In genomic region chr3:17741621-17742091, GRCh38 we compare ENCODE assay signal across 8 cellular contexts. TPM values are rescaled to one million over a fixed set of nuclear protein-coding genes. Genes with fewer than 3 reads are reported as not detected.
DNase-seq lines count a peak whose midpoint lies in the region; ATAC-seq and TF ChIP-seq lines count a peak whose summit lies in the region.

No MANE protein-coding gene starts in this region.

- no peaks in the 10 kb centered on the region for H3K9me3 ChIP-seq in AG04450 (ENCODE audit: control insufficient read depth, insufficient read depth, low read length)

- H3K4me3 Mint-ChIP-seq in HFFc6: peak overlapping the region; percentile 96

- peaks cover 9% of the 10 kb centered on the region for H3K36me3 Mint-ChIP-seq in HFFc6 (ENCODE audit: low read depth)

- H3K27me3 ChIP-seq in AG04450 (ENCODE audit: control insufficient read depth, insufficient read depth, low read length): no peaks in the 10 kb centered on the region

- no peaks in the 10 kb centered on the region; the same call in 1 of the 2 replicates for H3K27me3 Mint-ChIP-seq in HFFc6 (ENCODE audit: insufficient read depth)

- peak overlapping the region; percentile 98 for H3K27ac Mint-ChIP-seq in HFFc6

- H3K27ac ChIP-seq in AG04450 (ENCODE audit: low read depth, low read length) (peak overlapping the region; percentile 91), skin epidermis (peak overlapping the region; percentile 88 to 100 (median 97))

- no peak for ATAC-seq in GM19395 (IDR thresholded peaks at IDR 0.05; ENCODE audit: unreplicated experiment)

- H3K4me3 ChIP-seq in AG04450 (ENCODE audit: low read depth, low read length) (peak overlapping the region; percentile 78), WI38 (ENCODE audit: low read depth, low read length) (peak overlapping the region; percentile 66), skin epidermis (peak overlapping the region; percentile 70 to 88 (median 81))

- TF ChIP-seq CTCF in AG04450 (IDR thresholded peaks at IDR 0.05; ENCODE audit: low read depth, low read length): no peak
- TF ChIP-seq CTCF in HFFc6 (IDR thresholded peaks at IDR 0.05): no peak
- no peak for TF ChIP-seq CTCF in WI38 (IDR thresholded peaks at IDR 0.05; ENCODE audit: low read depth, low read length)

- no peak for DNase-seq in AG04450 (ENCODE audit: low read depth, low spot score)
- no peak for DNase-seq in HFFc6
- DNase-seq in hepatic stellate cell (ENCODE audit: low spot score): peak; percentile 13
- no peak for DNase-seq in stimulated activated CD4-positive, alpha-beta T cell treated with anti-CD3 and anti-CD28 coated beads, Interleukin-4, amount 100 ng/mL, for 4 hours
- no peak for DNase-seq in iPS-NIHi7 (ENCODE audit: extremely low spot score)

- H3K4me1 Mint-ChIP-seq in HFFc6 (ENCODE audit: low read depth): peaks cover 48% of the 10 kb centered on the region

- CTCF ChIA-PET in AG04450 (lab: Charles Lee): no interaction called here

- no peaks in the 10 kb centered on the region for H3K9me3 Mint-ChIP-seq in HFFc6

- POLR2A ChIA-PET in AG04450 (lab: Yijun Ruan, JAX): interaction anchor here (0.7 to 1.6 kb wide), 3 partner anchors 22 to 102 kb away, joined by 4 to 10 read pairs (median 8); no protein-coding TSS in a partner anchor

RNA-seq across cellular contexts. Expression of gene TBC1D5, which starts 0.8 kb away (rescaled TPM):
- polyA plus RNA-seq in AG04450 (2011; rRNA removed): 35.5 and 44.6 TPM in 2 replicates
- polyA minus RNA-seq in AG04450 (2011; rRNA and poly(A)+ RNA removed): 38.5 and 61.8 TPM in 2 replicates
- total RNA-seq in HFFc6 (2021; fragmentation: NEBNext Ultra II Directional; extraction: Animal tissue kit (Norgen Biotek cat#: 25700)): 10 to 100 TPM; 37.2 to 46.0 (median 40.1) TPM
